Comparison of ENCODE assay signal across 8 cellular contexts in the genomic region with DNA sequence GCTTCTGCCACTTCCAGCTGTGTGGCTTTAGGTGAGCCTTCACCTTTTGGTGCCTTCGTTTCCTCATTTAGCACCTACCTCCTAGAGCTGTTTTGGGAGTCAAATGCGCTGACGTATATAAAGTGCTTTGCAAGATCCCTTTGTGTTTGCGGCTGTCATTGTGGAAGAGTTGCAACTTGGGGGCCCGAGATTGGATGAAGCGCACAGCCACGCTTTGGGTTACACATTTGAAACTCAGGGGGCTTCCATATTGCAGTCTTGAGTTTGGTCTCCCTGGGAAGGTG. TPM values are rescaled to one million over a fixed set of nuclear protein-coding genes. Genes with fewer than 3 reads are reported as not detected.
A peak's percentile ranks its signal among the peaks of the same experiment; 100 is the strongest.
DNase-seq lines count a peak whose midpoint lies in the region; ATAC-seq and TF ChIP-seq lines count a peak whose summit lies in the region.

No MANE protein-coding gene starts in this region.

- peaks cover 17% of the 10 kb centered on the region for H3K79me1 ChIP-seq in trophoblast cell (ENCODE audit: low read length)

- H3K27me3 Mint-ChIP-seq in endothelial cell (ENCODE audit: unreplicated experiment): peaks cover 10% of the 10 kb centered on the region

- H3K79me2 ChIP-seq in trophoblast cell (ENCODE audit: control insufficient read depth, insufficient read depth, low read length, poor library complexity): peaks cover 16% of the 10 kb centered on the region

- no peak overlapping the region for H2BK5ac ChIP-seq in trophoblast cell (ENCODE audit: low read depth, low read length, poor library complexity)

- H3K23ac ChIP-seq in trophoblast cell (ENCODE audit: low read length): no peak overlapping the region

- peak overlapping the region; percentile 75 for H3K27ac Mint-ChIP-seq in endothelial cell (ENCODE audit: unreplicated experiment)

- peak overlapping the region; percentile 97 for H3K9ac ChIP-seq in NT2/D1 (ENCODE audit: insufficient read length, low read depth)
- peak overlapping the region; percentile 87 for H3K9ac ChIP-seq in trophoblast cell (ENCODE audit: low read length)

- WGBS in trophoblast cell (ENCODE audit: extremely low coverage, insufficient coverage, insufficient read length): no CpG with 5 or more reads among the region's 7 CpGs

- H3K4ac ChIP-seq in trophoblast cell (ENCODE audit: low read depth, low read length): peak overlapping the region; percentile 90

- H3K27me3 ChIP-seq in NT2/D1 (ENCODE audit: insufficient read depth, insufficient read length) (no peaks in the 10 kb centered on the region), trophoblast cell (ENCODE audit: insufficient read depth, low read length) (no peaks in the 10 kb centered on the region)

- H4K8ac ChIP-seq in trophoblast cell (ENCODE audit: low read depth, low read length): peak overlapping the region; percentile 97

- peak overlapping the region; percentile 94 for H3K4me3 Mint-ChIP-seq in endothelial cell (ENCODE audit: unreplicated experiment)

- H2AK5ac ChIP-seq in trophoblast cell (ENCODE audit: low read length): peak overlapping the region; percentile 80

- peak overlapping the region; percentile 87 for H3K4me2 ChIP-seq in trophoblast cell (ENCODE audit: low read length)

- H2BK12ac ChIP-seq in trophoblast cell (ENCODE audit: low read length): no peak overlapping the region

- peaks cover 5% of the 10 kb centered on the region for H3K36me3 Mint-ChIP-seq in endothelial cell (ENCODE audit: low read depth, unreplicated experiment)

- H4K12ac ChIP-seq in trophoblast cell (ENCODE audit: low read depth, low read length): peak overlapping the region; percentile 91

- H3K4me3 ChIP-seq in GM08714 (ENCODE audit: low read length) (peak overlapping the region; percentile 86), NT2/D1 (ENCODE audit: insufficient read length, low read depth) (peak overlapping the region; percentile 94), trophoblast cell (ENCODE audit: low read depth, low read length) (peak overlapping the region; percentile 85)

- no peaks in the 10 kb centered on the region for H3K9me3 Mint-ChIP-seq in endothelial cell (ENCODE audit: unreplicated experiment)

- DNase-seq in NT2/D1 (ENCODE audit: low read depth, low spot score): no peak
- no peak for DNase-seq in endothelial cell (ENCODE audit: low spot score)
- no peak for DNase-seq in trophoblast cell
- DNase-seq in stimulated activated CD4-positive, alpha-beta T cell treated with anti-CD3 and anti-CD28 coated beads, Interleukin-12 subunit alpha, Interleukin-12 subunit beta, amount 100 ng/mL, for 4 hours: no peak

- H3K18ac ChIP-seq in trophoblast cell (ENCODE audit: low read length): peak overlapping the region; percentile 91

- peak overlapping the region; percentile 98 for H2AFZ ChIP-seq in trophoblast cell (ENCODE audit: insufficient read depth, low read length, poor library complexity)

- peak overlapping the region; percentile 90 for H3K14ac ChIP-seq in trophoblast cell (ENCODE audit: low read length)

- H3K4me1 ChIP-seq in NT2/D1 (ENCODE audit: insufficient read depth, insufficient read length) (peaks cover 32% of the 10 kb centered on the region), trophoblast cell (ENCODE audit: control insufficient read depth in 1 of 2, insufficient read depth in 2 of 2, low read length in 2 of 2) (peaks cover 22 to 26% of the 10 kb centered on the region in 2 experiments)

- H4K91ac ChIP-seq in trophoblast cell (ENCODE audit: low read depth, low read length): peak overlapping the region; percentile 91

- peaks cover 35% of the 10 kb centered on the region for H3K4me1 Mint-ChIP-seq in endothelial cell (ENCODE audit: unreplicated experiment)

- no peak for TF ChIP-seq CTCF in endothelial cell (IDR thresholded peaks at IDR 0.05; ENCODE audit: unreplicated experiment)

- peak overlapping the region; percentile 62 for H2BK120ac ChIP-seq in trophoblast cell (ENCODE audit: insufficient read depth, low read length, poor library complexity)

- H3K27ac ChIP-seq in trophoblast cell (ENCODE audit: low read depth, low read length): peak overlapping the region; percentile 53

- H3K36me3 ChIP-seq in NT2/D1 (ENCODE audit: insufficient read depth, insufficient read length, low read length): peaks cover 62% of the 10 kb centered on the region
- peaks cover 36 to 37% of the 10 kb centered on the region in 2 experiments for H3K36me3 ChIP-seq in trophoblast cell (ENCODE audit: control insufficient read depth in 1 of 2, insufficient read depth in 2 of 2, low read length in 2 of 2)

- ATAC-seq in HG02623 (IDR thresholded peaks at IDR 0.05; ENCODE audit: unreplicated experiment) (no peak), GM19324 (IDR thresholded peaks at IDR 0.05; ENCODE audit: low FRiP score, unreplicated experiment) (no peak), GM18873 (IDR thresholded peaks at IDR 0.05; ENCODE audit: low FRiP score, unreplicated experiment) (no peak)

- no peaks in the 10 kb centered on the region for H3K9me3 ChIP-seq in NT2/D1 (ENCODE audit: insufficient read depth, low read length)
- H3K9me3 ChIP-seq in trophoblast cell (ENCODE audit: insufficient read depth, low read depth, low read length): peaks cover 2% of the 10 kb centered on the region

RNA-seq across cellular contexts. Expression of a gene that starts 0.6 kb away (rescaled TPM):
- 151 TPM for total RNA-seq in endothelial cell (ENCODE audit: unreplicated experiment)
- polyA plus RNA-seq in trophoblast cell (2013): 121 and 122 TPM in 2 replicates

RNA-seq across cellular contexts. Expression of a gene that starts 4.8 kb away (rescaled TPM):
- total RNA-seq in endothelial cell (ENCODE audit: unreplicated experiment): 10.4 TPM
- 5.6 and 6.0 TPM in 2 replicates for polyA plus RNA-seq in trophoblast cell (2013)

RNA-seq across cellular contexts. Expression of a gene that starts 13.6 kb away (rescaled TPM):
- total RNA-seq in endothelial cell (ENCODE audit: unreplicated experiment): 10.9 TPM
- polyA plus RNA-seq in trophoblast cell (2013): 2.4 TPM in 2 replicates
